1 cellular context compared by ENCODE assay signal in the genomic region with DNA sequence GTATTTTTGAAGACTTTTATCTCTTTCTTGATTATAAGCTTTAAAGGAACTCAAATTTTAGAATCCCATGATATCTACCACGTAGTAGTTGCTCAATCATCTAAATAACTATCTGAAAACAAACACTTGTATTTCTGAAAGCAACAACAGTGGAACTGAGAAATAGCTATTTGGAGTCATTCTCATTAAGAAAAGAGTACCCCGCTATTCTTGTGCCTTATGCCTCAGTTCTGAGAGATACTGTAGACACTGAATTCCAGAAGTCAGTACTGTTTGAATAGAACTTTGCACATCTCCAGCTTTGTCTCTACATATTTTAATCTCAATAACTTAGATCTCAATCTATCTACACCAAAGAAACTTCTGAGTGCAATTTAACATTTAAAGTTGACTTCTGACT.
TF ChIP-seq lines count a peak whose summit lies in the region.

No MANE protein-coding gene starts in this region.

TF ChIP-seq in IMR-90, 13 proteins besides CTCF, POLR2A, EP300 and RAD21:
- TF ChIP-seq MAZ (IDR thresholded peaks at IDR 0.05; ENCODE audit: borderline replicate concordance, low read depth, low read length): no peak
- no peak for TF ChIP-seq MXI1 (IDR thresholded peaks at IDR 0.05; ENCODE audit: borderline replicate concordance, low read depth, low read length)
- no peak for TF ChIP-seq MAFK (IDR thresholded peaks at IDR 0.05; ENCODE audit: low read depth, low read length)
- TF ChIP-seq CEBPB (IDR thresholded peaks at IDR 0.05; ENCODE audit: low read depth, low read length): 0 out of 2 replicates have a peak, but pooled peaks have one; percentile 24
- TF ChIP-seq, protein P1, sequence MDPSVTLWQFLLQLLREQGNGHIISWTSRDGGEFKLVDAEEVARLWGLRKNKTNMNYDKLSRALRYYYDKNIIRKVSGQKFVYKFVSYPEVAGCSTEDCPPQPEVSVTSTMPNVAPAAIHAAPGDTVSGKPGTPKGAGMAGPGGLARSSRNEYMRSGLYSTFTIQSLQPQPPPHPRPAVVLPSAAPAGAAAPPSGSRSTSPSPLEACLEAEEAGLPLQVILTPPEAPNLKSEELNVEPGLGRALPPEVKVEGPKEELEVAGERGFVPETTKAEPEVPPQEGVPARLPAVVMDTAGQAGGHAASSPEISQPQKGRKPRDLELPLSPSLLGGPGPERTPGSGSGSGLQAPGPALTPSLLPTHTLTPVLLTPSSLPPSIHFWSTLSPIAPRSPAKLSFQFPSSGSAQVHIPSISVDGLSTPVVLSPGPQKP (IDR thresholded peaks at IDR 0.05; ENCODE audit: borderline replicate concordance, low read depth, low read length): no peak
- TF ChIP-seq CHD1 (IDR thresholded peaks at IDR 0.05; ENCODE audit: low read depth, low read length): no peak
